Comparison of ENCODE assay signal across 8 cellular contexts in the genomic region with DNA sequence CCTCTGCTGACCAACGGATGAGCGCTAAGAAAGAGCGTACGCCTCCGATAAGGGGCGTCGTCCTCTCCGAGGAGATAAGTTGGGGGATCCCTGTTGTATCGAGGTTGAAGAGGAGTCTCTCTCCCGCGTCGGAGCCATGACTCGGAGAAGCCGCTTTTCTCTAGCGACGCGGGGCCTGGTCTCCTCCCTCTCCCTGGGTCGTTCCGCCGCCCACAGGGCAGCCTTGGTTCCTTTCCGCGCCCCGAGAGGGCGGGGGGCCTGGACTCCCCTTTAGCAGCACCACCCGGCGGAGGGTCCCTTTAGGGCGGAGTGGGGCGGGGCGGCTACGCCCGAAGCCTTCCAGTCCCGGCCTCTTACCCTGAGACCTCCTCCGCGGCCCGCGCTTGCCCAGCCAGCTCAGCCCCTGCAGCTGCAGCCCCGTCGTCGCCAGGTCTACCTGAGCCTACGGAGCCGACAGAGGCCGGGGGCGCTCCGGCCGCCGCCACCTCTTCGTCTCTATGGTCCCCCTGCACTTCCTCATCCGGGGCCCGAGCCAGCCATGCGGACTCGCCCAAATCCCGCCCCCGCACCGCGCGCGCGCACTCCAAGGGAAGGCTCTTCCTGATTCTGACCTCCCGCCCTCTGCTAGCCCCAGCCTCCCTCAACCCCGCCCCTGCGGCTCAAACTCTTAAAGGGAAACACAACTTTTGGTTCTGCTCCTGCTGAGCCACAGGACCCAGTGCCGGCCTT. TPM values are rescaled to one million over a fixed set of nuclear protein-coding genes. Genes with fewer than 3 reads are reported as not detected.
DNase-seq lines count a peak whose midpoint lies in the region; ATAC-seq and TF ChIP-seq lines count a peak whose summit lies in the region.

A gene (minus strand): TSS at position 497 of the 729 bp plus-strand sequence. CDS start 11,272 bp downstream, outside the sequence.

- H3K27ac Mint-ChIP-seq in activated T-helper 17 cell treated with anti-CD3 and anti-CD28 coated beads, Interleukin-2, amount 50 U/mL, for 72 hours, result peak within 1 kb of the TSS; percentile 96
- peak within 1 kb of the TSS; percentile 90 to 95 (median 94) for H3K27ac Mint-ChIP-seq in naive B cell
- H3K27ac Mint-ChIP-seq in stimulated activated effector memory CD8-positive, alpha-beta T cell treated with anti-CD3 and anti-CD28 coated beads, Interleukin-12 subunit alpha, Interleukin-12 subunit beta, amount 100 ng/mL, for 72 hours, result peak within 1 kb of the TSS; percentile 91

- POLR2A ChIA-PET in RWPE1 (lab: Yijun Ruan, JAX; ENCODE audit: low non-redundant PET), result no interaction called here

- no peaks in the 10 kb centered on the region for H3K9me3 Mint-ChIP-seq in activated T-helper 17 cell treated with anti-CD3 and anti-CD28 coated beads, Interleukin-2, amount 50 U/mL, for 72 hours
- peaks cover 0 to 1% (median 0%) of the 10 kb centered on the region in 7 donors for H3K9me3 Mint-ChIP-seq in naive B cell
- H3K9me3 Mint-ChIP-seq in stimulated activated effector memory CD8-positive, alpha-beta T cell treated with anti-CD3 and anti-CD28 coated beads, Interleukin-12 subunit alpha, Interleukin-12 subunit beta, amount 100 ng/mL, for 72 hours, result no peaks in the 10 kb centered on the region

- H3K27me3 Mint-ChIP-seq in activated T-helper 17 cell treated with anti-CD3 and anti-CD28 coated beads, Interleukin-2, amount 50 U/mL, for 72 hours, result no peaks in the 10 kb centered on the region
- H3K27me3 Mint-ChIP-seq in naive B cell, result no peaks in the 10 kb centered on the region

- CTCF ChIA-PET in RWPE1 (lab: Yijun Ruan, JAX), result no interaction called here

- H3K4me3 Mint-ChIP-seq in activated T-helper 17 cell treated with anti-CD3 and anti-CD28 coated beads, Interleukin-2, amount 50 U/mL, for 72 hours, result peak within 1 kb of the TSS; percentile 100
- H3K4me3 Mint-ChIP-seq in naive B cell, result peak within 1 kb of the TSS; percentile 82 to 96 (median 92)
- H3K4me3 Mint-ChIP-seq in stimulated activated effector memory CD8-positive, alpha-beta T cell treated with anti-CD3 and anti-CD28 coated beads, Interleukin-12 subunit alpha, Interleukin-12 subunit beta, amount 100 ng/mL, for 72 hours, result peak within 1 kb of the TSS; percentile 87

- H3K27ac ChIP-seq in RWPE1, result peak within 1 kb of the TSS; percentile 91

- peak; percentile 94 for DNase-seq in EH (ENCODE audit: low read depth)
- DNase-seq in H4 (ENCODE audit: low spot score), result peak; percentile 82
- DNase-seq in LoVo (ENCODE audit: low spot score), result peak; percentile 97
- peak; percentile 89 for DNase-seq in RWPE1 (ENCODE audit: low spot score)
- DNase-seq in fibroblast of gingiva (ENCODE audit: low read depth), result peak; percentile 90
- DNase-seq in naive B cell, result peak; percentile 100
- peak; percentile 100 for DNase-seq in stimulated activated effector memory CD8-positive, alpha-beta T cell treated with anti-CD3 and anti-CD28 coated beads, Interleukin-12 subunit alpha, Interleukin-12 subunit beta, amount 100 ng/mL, for 72 hours (ENCODE audit: low spot score in 2 of 2)

- peak; percentile 77 for ATAC-seq in activated T-helper 17 cell treated with anti-CD3 and anti-CD28 coated beads, Interleukin-2, amount 50 U/mL, for 72 hours (replicated peaks)
- ATAC-seq in naive B cell (ENCODE audit: low read depth in 2 of 2), result peak; percentile 75 to 77
- ATAC-seq in stimulated activated effector memory CD8-positive, alpha-beta T cell treated with anti-CD3 and anti-CD28 coated beads, Interleukin-12 subunit alpha, Interleukin-12 subunit beta, amount 100 ng/mL, for 72 hours, result peak; percentile 84

- no peak for TF ChIP-seq CTCF in RWPE1 (conservative IDR thresholded peaks at IDR 0.05; ENCODE audit: low read depth)

- H3K36me3 Mint-ChIP-seq in activated T-helper 17 cell treated with anti-CD3 and anti-CD28 coated beads, Interleukin-2, amount 50 U/mL, for 72 hours (ENCODE audit: low read depth), result peaks cover 51% of the 10 kb centered on the region
- H3K36me3 Mint-ChIP-seq in naive B cell, result no peaks in the 10 kb centered on the region
- peaks cover 44% of the 10 kb centered on the region for H3K36me3 Mint-ChIP-seq in stimulated activated effector memory CD8-positive, alpha-beta T cell treated with anti-CD3 and anti-CD28 coated beads, Interleukin-12 subunit alpha, Interleukin-12 subunit beta, amount 100 ng/mL, for 72 hours

- peaks cover 31% of the 10 kb centered on the region for H3K4me1 Mint-ChIP-seq in activated T-helper 17 cell treated with anti-CD3 and anti-CD28 coated beads, Interleukin-2, amount 50 U/mL, for 72 hours
- peaks cover 43 to 66% (median 55%) of the 10 kb centered on the region in 3 donors for H3K4me1 Mint-ChIP-seq in naive B cell
- peaks cover 49% of the 10 kb centered on the region for H3K4me1 Mint-ChIP-seq in stimulated activated effector memory CD8-positive, alpha-beta T cell treated with anti-CD3 and anti-CD28 coated beads, Interleukin-12 subunit alpha, Interleukin-12 subunit beta, amount 100 ng/mL, for 72 hours

RNA-seq across cellular contexts. Expression of the gene that starts here (rescaled TPM):
- 7.0 and 7.2 TPM in 2 replicates for total RNA-seq in H4 (2014; rRNA removed; shearing (Covaris generic))
- 10 to 100 TPM; 62.8 to 75.3 TPM for total RNA-seq in activated T-helper 17 cell treated with anti-CD3 and anti-CD28 coated beads, Interleukin-2, amount 50 U/mL, for 72 hours
- polyA plus RNA-seq in naive B cell (ENCODE audit: low read depth in 6 of 6), result 10 to 100 TPM; 24.8 to 60.7 (median 32.3) TPM

Comparison
In these comparisons a context has a peak if more than half of its experiments do, and no peak if none do; other contexts are left out.
1. Peak in every context shown above with its lines: DNase-seq, ATAC-seq and H3K27ac ChIP-seq.